ENCODE assay signal across 8 cellular contexts in genomic region chr20:50146732-50147662, GRCh38. TPM values are rescaled to one million over a fixed set of nuclear protein-coding genes. Genes with fewer than 3 reads are reported as not detected.
DNase-seq lines count a peak whose midpoint lies in the region; ATAC-seq and TF ChIP-seq lines count a peak whose summit lies in the region.

No MANE protein-coding gene starts in this region.

- no peak overlapping the region for H3K23ac ChIP-seq in H9 (ENCODE audit: insufficient read length, low read depth, low read length)

- no peak for TF ChIP-seq CTCF in H9 (conservative IDR thresholded peaks at IDR 0.05)

- peak overlapping the region; percentile 23 for H4K5ac ChIP-seq in H9 (ENCODE audit: insufficient read length, low read depth, low read length)

- H2BK5ac ChIP-seq in H9 (ENCODE audit: insufficient read length, low read length), result peak overlapping the region; percentile 10

- H2AK5ac ChIP-seq in H9 (ENCODE audit: insufficient read length, low read length), result no peak overlapping the region

- H3T11ph ChIP-seq in H9 (ENCODE audit: low read length), result no peak overlapping the region

- H3K4me1 Mint-ChIP-seq in H9, result peaks cover 44 to 63% of the 10 kb centered on the region in 2 experiments
- peaks cover 37% of the 10 kb centered on the region for H3K4me1 Mint-ChIP-seq in activated T-helper 17 cell treated with anti-CD3 and anti-CD28 coated beads, Interleukin-2, amount 50 U/mL, for 72 hours

- H3K4ac ChIP-seq in H9 (ENCODE audit: low read depth, low read length), result no peak overlapping the region; the same call in 1 of the 2 replicates

- peak; percentile 60 for DNase-seq in CMK (ENCODE audit: low read depth)
- peak; percentile 58 for DNase-seq in H9
- peak; percentile 19 for DNase-seq in OCI-M2 (lab: John Stamatoyannopoulos, UW; ENCODE audit: unreplicated experiment)
- DNase-seq in left ventricle myocardium superior, result peak; percentile 41
- peak; percentile 80 for DNase-seq in stimulated activated CD4-positive, alpha-beta T cell treated with anti-CD3 and anti-CD28 coated beads, Interleukin-15, amount 100 ng/mL, for 24 hours
- no peak for DNase-seq in globus pallidus (ENCODE audit: low spot score)

- no peaks in the 10 kb centered on the region for H3K23me2 ChIP-seq in H9 (ENCODE audit: insufficient read length, low read depth, low read length, poor library complexity, severe bottlenecking)

- no peak overlapping the region for H3K27ac ChIP-seq in H9 (ENCODE audit: insufficient read length, low read depth, low read length)

- no peak overlapping the region for H3K18ac ChIP-seq in H9 (ENCODE audit: insufficient read length, low read depth, low read length)

- no peak overlapping the region for H4K91ac ChIP-seq in H9 (ENCODE audit: insufficient read length, low read depth, low read length)

- no CpG with 5 or more reads among the region's 17 CpGs for WGBS in H9 (ENCODE audit: extremely low coverage, insufficient read length, low lambda C conversion rate)

- no peak overlapping the region for H3K56ac ChIP-seq in H9 (ENCODE audit: insufficient read length, low read depth, low read length)

- intact Hi-C loops in left ventricle myocardium superior (cut with micrococcal nuclease), result no loop called here

- no peak overlapping the region for H3K9ac ChIP-seq in H9 (ENCODE audit: extremely low read depth, insufficient read length, low read length)

- H4K8ac ChIP-seq in H9 (replicated peaks; ENCODE audit: insufficient read length, low read depth, low read length), result no peak overlapping the region

- no peak overlapping the region for H2BK120ac ChIP-seq in H9 (ENCODE audit: low read depth, low read length, poor library complexity, severe bottlenecking)

- H4K20me1 ChIP-seq in H9 (ENCODE audit: control insufficient read depth, insufficient read depth, insufficient read length), result no peaks in the 10 kb centered on the region

- H2BK12ac ChIP-seq in H9 (ENCODE audit: insufficient read length, low read depth, low read length), result peak overlapping the region; percentile 18

- peak overlapping the region; percentile 74 to 87 (median 79); a peak in 6 of 7 replicates for H3K27ac Mint-ChIP-seq in H9
- peak overlapping the region; percentile 97 for H3K27ac Mint-ChIP-seq in activated T-helper 17 cell treated with anti-CD3 and anti-CD28 coated beads, Interleukin-2, amount 50 U/mL, for 72 hours

- no peak overlapping the region for H2AFZ ChIP-seq in H9 (ENCODE audit: low read length)

- H2BK15ac ChIP-seq in H9 (ENCODE audit: low read depth, low read length), result no peak overlapping the region

- peaks cover 14% of the 10 kb centered on the region for H3K79me1 ChIP-seq in H9 (ENCODE audit: insufficient read depth, low read depth, low read length, poor library complexity, severe bottlenecking)

- no peaks in the 10 kb centered on the region for H3K9me3 ChIP-seq in H9 (ENCODE audit: control insufficient read depth, low read depth, low read length)

- peak overlapping the region in 1 of 2 experiments; percentile 54; a peak in 2 of 5 replicates for H3K4me3 Mint-ChIP-seq in H9
- peak overlapping the region; percentile 84 for H3K4me3 Mint-ChIP-seq in activated T-helper 17 cell treated with anti-CD3 and anti-CD28 coated beads, Interleukin-2, amount 50 U/mL, for 72 hours

- H3K36me3 Mint-ChIP-seq in H9 (ENCODE audit: insufficient read depth in 1 of 3, low read depth in 3 of 3), result peaks cover 21 to 47% (median 43%) of the 10 kb centered on the region in 3 experiments; a peak in 6 of 7 replicates
- peaks cover 58% of the 10 kb centered on the region for H3K36me3 Mint-ChIP-seq in activated T-helper 17 cell treated with anti-CD3 and anti-CD28 coated beads, Interleukin-2, amount 50 U/mL, for 72 hours (ENCODE audit: low read depth)

- no peak overlapping the region for H2BK20ac ChIP-seq in H9 (ENCODE audit: low read depth, low read length, poor library complexity, severe bottlenecking)

- no peaks in the 10 kb centered on the region for H3K27me3 ChIP-seq in H9 (ENCODE audit: insufficient read depth, low read length)

- no peaks in the 10 kb centered on the region for H3K9me3 Mint-ChIP-seq in H9
- no peaks in the 10 kb centered on the region for H3K9me3 Mint-ChIP-seq in activated T-helper 17 cell treated with anti-CD3 and anti-CD28 coated beads, Interleukin-2, amount 50 U/mL, for 72 hours

- no peaks in the 10 kb centered on the region for H3K27me3 Mint-ChIP-seq in H9 (ENCODE audit: low read depth)
- no peaks in the 10 kb centered on the region for H3K27me3 Mint-ChIP-seq in activated T-helper 17 cell treated with anti-CD3 and anti-CD28 coated beads, Interleukin-2, amount 50 U/mL, for 72 hours

- ATAC-seq in activated T-helper 17 cell treated with anti-CD3 and anti-CD28 coated beads, Interleukin-2, amount 50 U/mL, for 72 hours (replicated peaks), result peak; percentile 99
- ATAC-seq in left ventricle myocardium superior (peak; percentile 38), GM21526 (IDR thresholded peaks at IDR 0.05; ENCODE audit: low FRiP score, unreplicated experiment) (no peak)

- peaks cover 11% of the 10 kb centered on the region; the same call in 1 of the 2 replicates for H3K79me2 ChIP-seq in H9 (ENCODE audit: insufficient read depth, low read length)

- peaks cover 27% of the 10 kb centered on the region; the same call in 1 of the 2 replicates for H3K4me1 ChIP-seq in H9 (ENCODE audit: insufficient read depth, low read length)

- no peak overlapping the region for H3K4me2 ChIP-seq in H9 (ENCODE audit: insufficient read depth, insufficient read length, low read length)

- no peak overlapping the region; the same call in 1 of the 2 replicates for H3K14ac ChIP-seq in H9 (ENCODE audit: insufficient read depth, low read length)

RNA-seq across cellular contexts. Expression of gene PEDS1, which starts 6.5 kb away (rescaled TPM):
- total RNA-seq in H9 (2021) (29.3 and 32.4 TPM in 2 replicates), left ventricle myocardium superior (31.1 TPM)
- total RNA-seq in activated T-helper 17 cell treated with anti-CD3 and anti-CD28 coated beads, Interleukin-2, amount 50 U/mL, for 72 hours, result 10 to 100 TPM; 13.1 to 22.0 TPM

RNA-seq across cellular contexts. Expression of gene UBE2V1, which starts 34.0 kb away (rescaled TPM):
- total RNA-seq in H9 (2021), result 152 and 165 TPM in 2 replicates
- total RNA-seq in activated T-helper 17 cell treated with anti-CD3 and anti-CD28 coated beads, Interleukin-2, amount 50 U/mL, for 72 hours, result 100 to 1,000 TPM; 197 to 205 TPM
- total RNA-seq in left ventricle myocardium superior, result 92.6 TPM

RNA-seq across cellular contexts. Expression of gene CEBPB, which starts 43.6 kb away (rescaled TPM):
- 22.6 and 25.3 TPM in 2 replicates for total RNA-seq in H9 (2021)
- 10 to 100 TPM; 11.6 to 19.0 TPM for total RNA-seq in activated T-helper 17 cell treated with anti-CD3 and anti-CD28 coated beads, Interleukin-2, amount 50 U/mL, for 72 hours
- total RNA-seq in left ventricle myocardium superior, result 59.4 TPM
